8 cellular contexts compared by ENCODE assay signal in the genomic region with DNA sequence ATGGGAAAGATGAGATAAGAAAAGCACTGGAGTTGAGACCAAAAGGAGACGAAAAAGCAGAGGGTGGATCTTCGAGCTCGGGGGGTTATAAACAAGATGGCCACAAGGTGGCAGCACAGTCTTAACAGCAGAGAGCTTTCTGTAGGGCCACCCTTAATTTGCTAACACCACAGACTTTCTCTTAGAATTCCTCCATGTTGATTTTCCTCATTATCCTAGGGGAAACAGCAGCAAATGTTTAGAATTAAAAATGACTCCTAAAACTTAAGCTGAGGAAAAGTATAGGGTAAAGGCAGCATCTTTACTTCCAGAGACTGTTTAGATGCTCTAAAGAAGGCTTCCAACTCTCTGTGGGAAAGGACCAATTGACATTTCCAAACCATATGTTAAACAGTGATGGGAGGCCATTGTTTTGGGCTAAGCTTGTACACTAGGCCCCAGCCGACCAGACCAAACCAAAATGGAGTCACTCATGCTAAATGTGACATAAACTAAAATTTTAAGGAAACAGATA. TPM values are rescaled to one million over a fixed set of nuclear protein-coding genes. Genes with fewer than 3 reads are reported as not detected.
DNase-seq lines count a peak whose midpoint lies in the region; ATAC-seq and TF ChIP-seq lines count a peak whose summit lies in the region.

No MANE protein-coding gene starts in this region.

- peak; percentile 38 for ATAC-seq in GM19468 (IDR thresholded peaks at IDR 0.05; ENCODE audit: extremely low read depth, unreplicated experiment)
- peak; percentile 54 for ATAC-seq in activated T-helper 17 cell treated with anti-CD3 and anti-CD28 coated beads, Interleukin-2, amount 50 U/mL, for 72 hours (replicated peaks)
- peak; percentile 73 for ATAC-seq in thoracic aorta (ENCODE audit: insufficient number of reproducible peaks, low FRiP score, low read depth)

- H3K9me3 Mint-ChIP-seq in CD14-positive monocyte, result peaks cover 0 to under 1% (median 0%) of the 10 kb centered on the region in 7 donors
- no peaks in the 10 kb centered on the region for H3K9me3 Mint-ChIP-seq in activated T-helper 17 cell treated with anti-CD3 and anti-CD28 coated beads, Interleukin-2, amount 50 U/mL, for 72 hours

- no peaks in the 10 kb centered on the region for H3K36me3 ChIP-seq in thoracic aorta

- TF ChIP-seq CTCF in CD14-positive monocyte (IDR thresholded peaks at IDR 0.05), result peak; percentile 91
- peak; percentile 85 for TF ChIP-seq CTCF in fibroblast of villous mesenchyme (IDR thresholded peaks at IDR 0.05; ENCODE audit: insufficient read depth, low read depth, low read length)
- TF ChIP-seq CTCF in thoracic aorta (IDR thresholded peaks at IDR 0.05), result peak; percentile 84

- no peaks in the 10 kb centered on the region for H3K36me3 Mint-ChIP-seq in CD14-positive monocyte
- no peaks in the 10 kb centered on the region for H3K36me3 Mint-ChIP-seq in activated T-helper 17 cell treated with anti-CD3 and anti-CD28 coated beads, Interleukin-2, amount 50 U/mL, for 72 hours (ENCODE audit: low read depth)

- H3K4me1 Mint-ChIP-seq in CD14-positive monocyte, result peaks cover 21% of the 10 kb centered on the region
- peaks cover 24% of the 10 kb centered on the region for H3K4me1 Mint-ChIP-seq in activated T-helper 17 cell treated with anti-CD3 and anti-CD28 coated beads, Interleukin-2, amount 50 U/mL, for 72 hours

- no peak overlapping the region for H3K27ac ChIP-seq in thoracic aorta

- no peaks in the 10 kb centered on the region for H3K4me1 ChIP-seq in thoracic aorta (ENCODE audit: control insufficient read depth in 1 of 2, low read depth in 2 of 2)

- H3K27me3 ChIP-seq in thoracic aorta (replicated peaks; ENCODE audit: insufficient read depth), result no peaks in the 10 kb centered on the region

- no peak overlapping the region for H3K4me3 ChIP-seq in fibroblast of villous mesenchyme (ENCODE audit: low read depth, low read length)
- no peak overlapping the region for H3K4me3 ChIP-seq in thoracic aorta

- DNase-seq in CD14-positive monocyte (ENCODE audit: low spot score), result peak; percentile 53
- peak; percentile 84 for DNase-seq in LoVo (ENCODE audit: low spot score)
- DNase-seq in RPMI7951 (ENCODE audit: low read depth), result peak; percentile 78
- peak; percentile 85 for DNase-seq in fibroblast of villous mesenchyme (ENCODE audit: low read depth)
- peak; percentile 45 for DNase-seq in occipital lobe (lab: John Stamatoyannopoulos, UW)
- peak; percentile 47 for DNase-seq in thoracic aorta (ENCODE audit: low spot score)

- H3K4me3 Mint-ChIP-seq in CD14-positive monocyte, result no peak overlapping the region
- H3K4me3 Mint-ChIP-seq in activated T-helper 17 cell treated with anti-CD3 and anti-CD28 coated beads, Interleukin-2, amount 50 U/mL, for 72 hours, result no peak overlapping the region

- no peaks in the 10 kb centered on the region for H3K9me3 ChIP-seq in thoracic aorta

- H3K27me3 Mint-ChIP-seq in CD14-positive monocyte (ENCODE audit: low read depth in 3 of 3), result peaks cover 0 to 3% (median 0%) of the 10 kb centered on the region in 3 donors
- peaks cover 3% of the 10 kb centered on the region for H3K27me3 Mint-ChIP-seq in activated T-helper 17 cell treated with anti-CD3 and anti-CD28 coated beads, Interleukin-2, amount 50 U/mL, for 72 hours

- peak overlapping the region in 2 of 7 donors; percentile 11 to 31 for H3K27ac Mint-ChIP-seq in CD14-positive monocyte
- H3K27ac Mint-ChIP-seq in activated T-helper 17 cell treated with anti-CD3 and anti-CD28 coated beads, Interleukin-2, amount 50 U/mL, for 72 hours, result no peak overlapping the region

- intact Hi-C loops in CD14-positive monocyte (cut with micrococcal nuclease), result loop anchor here in 1 of 2 donors (2.0 kb wide), 1 partner anchor 257 kb away; no protein-coding TSS in a partner anchor

RNA-seq across cellular contexts. Expression of gene APOBEC4, which starts 2.5 kb away (rescaled TPM):
- polyA plus RNA-seq in CD14-positive monocyte, result not detected
- not detected in 2 replicates for total RNA-seq in RPMI7951 (2014; rRNA removed; shearing (Covaris generic))
- total RNA-seq in activated T-helper 17 cell treated with anti-CD3 and anti-CD28 coated beads, Interleukin-2, amount 50 U/mL, for 72 hours, result not detected
- total RNA-seq in fibroblast of villous mesenchyme, result not detected in 2 replicates
- total RNA-seq in occipital lobe, result not detected
- not detected for total RNA-seq in thoracic aorta

RNA-seq across cellular contexts. Expression of gene ARPC5, which starts 20.0 kb away (rescaled TPM):
- polyA plus RNA-seq in CD14-positive monocyte, result 1,000 to 10,000 TPM; 1,064 to 1,089 TPM
- total RNA-seq in RPMI7951 (2014; rRNA removed; shearing (Covaris generic)), result 182 and 204 TPM in 2 replicates
- total RNA-seq in activated T-helper 17 cell treated with anti-CD3 and anti-CD28 coated beads, Interleukin-2, amount 50 U/mL, for 72 hours, result 100 to 1,000 TPM; 130 to 164 TPM
- total RNA-seq in fibroblast of villous mesenchyme (114 and 288 TPM in 2 replicates), occipital lobe (145 TPM), thoracic aorta (100 to 1,000 TPM; 102 to 108 TPM)
